In the genomic region with DNA sequence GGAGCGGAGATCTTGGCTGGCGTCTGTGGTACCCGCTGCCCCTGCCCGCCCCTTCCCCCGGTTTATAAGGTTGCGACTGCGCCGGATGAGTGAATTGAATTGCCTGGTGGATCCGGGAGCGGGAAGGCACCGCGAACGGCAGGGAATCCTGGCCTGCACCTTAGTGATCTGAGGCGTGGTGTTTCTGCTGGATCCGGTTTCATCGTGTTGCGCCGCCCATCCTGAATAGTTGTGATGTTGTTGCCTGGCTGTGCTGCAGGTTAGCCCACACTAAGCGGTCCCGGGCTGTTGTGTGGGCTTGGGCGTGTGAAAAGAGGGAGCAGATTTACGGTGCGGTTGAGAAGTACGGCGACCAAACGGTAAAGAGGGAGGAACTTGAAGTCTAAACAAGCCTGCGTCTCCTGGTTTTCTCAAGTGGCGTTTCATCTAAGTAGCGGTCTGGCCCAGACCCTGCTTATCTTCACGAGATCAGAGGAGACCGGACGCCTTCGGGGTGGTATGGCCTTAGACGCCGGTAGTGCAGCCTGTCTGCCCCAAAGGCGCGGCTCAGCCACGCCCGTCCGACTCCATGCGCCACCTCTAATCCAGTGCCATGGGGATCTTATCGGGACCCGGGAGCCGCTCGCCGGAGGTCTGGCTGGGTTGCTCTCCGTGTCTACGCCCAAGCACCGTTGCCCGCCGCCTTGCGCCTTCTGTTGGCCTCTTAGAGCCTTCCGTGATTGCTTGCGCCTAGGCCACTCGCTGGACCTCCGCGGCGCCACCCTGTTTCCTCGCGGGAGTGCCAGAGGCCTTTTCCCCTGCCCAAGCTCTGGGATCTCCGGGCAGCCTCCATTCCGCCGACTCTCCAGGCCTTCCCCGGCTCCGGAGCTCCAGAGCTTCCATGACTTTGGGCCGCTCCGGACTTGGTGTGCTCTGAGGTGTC, we compare ENCODE assay signal across 8 cellular contexts.
DNase-seq lines count a peak whose midpoint lies in the region; ATAC-seq, FAIRE-seq and TF ChIP-seq lines count a peak whose summit lies in the region.

No MANE protein-coding gene starts in this region.

- in situ Hi-C loops in HepG2 (cut with HindIII; ENCODE audit: extremely low pct_ligation_motif_present, low pct_unique_long_range_greater_than_20kb) = no loop called here

- peak; percentile 66 for DNase-seq in EH (ENCODE audit: low read depth)
- peak; percentile 79 for DNase-seq in SIG-M5 treated with dmso at 0.1 percent for 504 hours (lab: John Stamatoyannopoulos, UW; ENCODE audit: unreplicated experiment)
- DNase-seq in cerebellar cortex (ENCODE audit: low spot score) = peak; percentile 77
- DNase-seq in HepG2 (ENCODE audit: low spot score) = peak; percentile 72
- peak; percentile 34 for DNase-seq in stomach

- TF ChIP-seq POLR2A in HepG2 (IDR thresholded peaks at IDR 0.05; ENCODE audit: insufficient read depth in 1 of 2, low read depth in 2 of 2, low read length in 2 of 2) (peak in 1 of 2 experiments; percentile 58; a peak in 3 of 4 replicates), stomach (IDR thresholded peaks at IDR 0.05) (no peak)

- POLR2A ChIA-PET in HepG2 (lab: Yijun Ruan, JAX) = no interaction called here

- CTCF ChIA-PET in HepG2 (lab: Yijun Ruan, JAX; ENCODE audit: low intra/inter-chr PET ratio, low total read pairs) = no interaction called here

- WGBS in HepG2 (ENCODE audit: low lambda C conversion rate) = 4% methylated on average over 20 of the region's 67 CpGs
- 1 to 2% (median 1%) methylated on average over 54 to 67 of the region's 67 CpGs for WGBS in stomach, 5 donors

- 0 out of 2 replicates have a peak, but pooled peaks have one; percentile 7 for TF ChIP-seq CTCF in HepG2 (CRISPR knock-in tag; IDR thresholded peaks at IDR 0.05)
- TF ChIP-seq CTCF in stomach (IDR thresholded peaks at IDR 0.05) = no peak

- intact Hi-C loops in HepG2 (cut with micrococcal nuclease; ENCODE audit: unreplicated experiment) (no loop called here), stomach (cut with DNase I; ENCODE audit: low total_unique reads) (no loop called here)

- H3K4me3 ChIP-seq in HepG2 (replicated peaks in 1 of 3; ENCODE audit: insufficient read depth in 1 of 3, low read depth in 2 of 3, low read length in 3 of 3) (peak overlapping the region; percentile 64 to 89 (median 79)), stomach (peak overlapping the region; percentile 32 to 56 (median 40))

- H3K27ac ChIP-seq in KOPT-K1 (ENCODE audit: low read depth, low read length, poor library complexity, severe bottlenecking) (peak overlapping the region; percentile 18), HepG2 (ENCODE audit: extremely low read length, insufficient read depth, low read length) (peak overlapping the region; percentile 48), stomach (no peak overlapping the region)

- H2AFZ ChIP-seq in HepG2 (ENCODE audit: low read length) = peak overlapping the region; percentile 32

- H3K9ac ChIP-seq in HepG2 (ENCODE audit: insufficient read depth, low read depth, low read length) = peak overlapping the region; percentile 66

- H3K4me2 ChIP-seq in HepG2 (ENCODE audit: low read depth, low read length) = peak overlapping the region; percentile 87

- H4K20me1 ChIP-seq in HepG2 (ENCODE audit: insufficient read depth, low read length) = peaks cover 5% of the 10 kb centered on the region

- H3K27me3 ChIP-seq in HepG2 (ENCODE audit: control insufficient read depth in 1 of 2, insufficient read depth in 2 of 2, low read length in 2 of 2) = no peaks in the 10 kb centered on the region; a peak in 1 of 5 replicates
- H3K27me3 ChIP-seq in stomach = peaks cover 35 to 62% (median 41%) of the 10 kb centered on the region in 3 donors

- peaks cover 25% of the 10 kb centered on the region for H3K4me1 ChIP-seq in HepG2 (ENCODE audit: insufficient read depth, low read length)
- H3K4me1 ChIP-seq in stomach = peaks cover 18 to 21% (median 20%) of the 10 kb centered on the region in 4 donors

- peaks cover 14% of the 10 kb centered on the region for H3K79me2 ChIP-seq in HepG2 (ENCODE audit: insufficient read depth, low read length)

- no peaks in the 10 kb centered on the region for H3K36me3 ChIP-seq in KOPT-K1 (ENCODE audit: insufficient read depth, low read length)
- no peaks in the 10 kb centered on the region for H3K36me3 ChIP-seq in HepG2 (replicated peaks in 1 of 2; ENCODE audit: control insufficient read depth in 1 of 2, insufficient read depth in 2 of 2, low read length in 2 of 2)
- no peaks in the 10 kb centered on the region for H3K36me3 ChIP-seq in stomach

- BruUV-seq in HepG2 (replicated peaks; lab: Mats Ljungman, UMichigan) = TSS peak; percentile 77

- H3K9me3 ChIP-seq in KOPT-K1 (ENCODE audit: insufficient read depth, low read length, poor library complexity, severe bottlenecking) (no peaks in the 10 kb centered on the region), HepG2 (ENCODE audit: low read length) (no peaks in the 10 kb centered on the region), stomach (no peaks in the 10 kb centered on the region)

- peak; percentile 90 for ATAC-seq in HepG2
- ATAC-seq in GM19023 (IDR thresholded peaks at IDR 0.05; ENCODE audit: unreplicated experiment) = no peak
- ATAC-seq in GM18858 (IDR thresholded peaks at IDR 0.05; ENCODE audit: unreplicated experiment) = no peak

- FAIRE-seq in HepG2 (lab: Jason Lieb, UNC) = peak; percentile 23

- no peak for TF ChIP-seq EP300 in HepG2 (IDR thresholded peaks at IDR 0.05; ENCODE audit: low read depth in 2 of 2, low read length in 2 of 2)
- no peak for TF ChIP-seq EP300 in HepG2 (CRISPR knock-in tag; IDR thresholded peaks at IDR 0.05; ENCODE audit: borderline replicate concordance)
- TF ChIP-seq EP300 in stomach (IDR thresholded peaks at IDR 0.05) = no peak

- no peak for TF ChIP-seq RAD21 in HepG2 (CRISPR knock-in tag; IDR thresholded peaks at IDR 0.05)

TF ChIP-seq in HepG2, 621 proteins besides CTCF, POLR2A, EP300 and RAD21 (continues in another document):
- TF ChIP-seq RBFOX2 (IDR thresholded peaks at IDR 0.05; ENCODE audit: low read depth, low read length) (peak; percentile 43; the same call in 1 of the 2 replicates), ZNF260 (CRISPR knock-in tag; IDR thresholded peaks at IDR 0.05; ENCODE audit: borderline replicate concordance, low read depth) (no peak), RFX1 (IDR thresholded peaks at IDR 0.05) (no peak), POLR2G (IDR thresholded peaks at IDR 0.05; ENCODE audit: low read depth, low read length) (peak; percentile 76), SMAD3 (CRISPR knock-in tag; IDR thresholded peaks at IDR 0.05) (no peak), ZNF556 (CRISPR knock-in tag; IDR thresholded peaks at IDR 0.05; ENCODE audit: borderline replicate concordance) (no peak; the same call in 1 of the 2 replicates), ZNF558 (CRISPR knock-in tag; IDR thresholded peaks at IDR 0.05; ENCODE audit: borderline replicate concordance) (peak; percentile 76; the same call in 1 of the 2 replicates), CREB3 (CRISPR knock-in tag; IDR thresholded peaks at IDR 0.05) (0 out of 2 replicates have a peak, but pooled peaks have one; percentile 25), ZNF776 (CRISPR knock-in tag; IDR thresholded peaks at IDR 0.05) (peak; percentile 38; the same call in 1 of the 2 replicates), FOXP4 (CRISPR knock-in tag; IDR thresholded peaks at IDR 0.05) (peak; percentile 52; the same call in 1 of the 2 replicates)
- TF ChIP-seq, protein P1, sequence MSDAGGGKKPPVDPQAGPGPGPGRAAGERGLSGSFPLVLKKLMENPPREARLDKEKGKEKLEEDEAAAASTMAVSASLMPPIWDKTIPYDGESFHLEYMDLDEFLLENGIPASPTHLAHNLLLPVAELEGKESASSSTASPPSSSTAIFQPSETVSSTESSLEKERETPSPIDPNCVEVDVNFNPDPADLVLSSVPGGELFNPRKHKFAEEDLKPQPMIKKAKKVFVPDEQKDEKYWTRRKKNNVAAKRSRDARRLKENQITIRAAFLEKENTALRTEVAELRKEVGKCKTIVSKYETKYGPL (CRISPR knock-in tag; IDR thresholded peaks at IDR 0.05) = 0 out of 2 replicates have a peak, but pooled peaks have one; percentile 51
- TF ChIP-seq, protein P2, sequence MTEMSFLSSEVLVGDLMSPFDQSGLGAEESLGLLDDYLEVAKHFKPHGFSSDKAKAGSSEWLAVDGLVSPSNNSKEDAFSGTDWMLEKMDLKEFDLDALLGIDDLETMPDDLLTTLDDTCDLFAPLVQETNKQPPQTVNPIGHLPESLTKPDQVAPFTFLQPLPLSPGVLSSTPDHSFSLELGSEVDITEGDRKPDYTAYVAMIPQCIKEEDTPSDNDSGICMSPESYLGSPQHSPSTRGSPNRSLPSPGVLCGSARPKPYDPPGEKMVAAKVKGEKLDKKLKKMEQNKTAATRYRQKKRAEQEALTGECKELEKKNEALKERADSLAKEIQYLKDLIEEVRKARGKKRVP (CRISPR knock-in tag; IDR thresholded peaks at IDR 0.05) = peak in 1 of 2 experiments; percentile 40; a peak in 1 of 4 replicates

Comparison
In these comparisons a context has a peak if more than half of its experiments do, and no peak if none do; other contexts are left out.
1. H3K27ac ChIP-seq: peak in KOPT-K1 (single experiment) and HepG2 (single experiment); none in stomach (0 of 5).
2. Peak in every context shown above with its lines, with median percentiles within 50 percentile points of each other: DNase-seq.